Comparison of ENCODE assay signal across 1 cellular context in genomic region chr11:105612766-105613165, GRCh38.
TF ChIP-seq lines count a peak whose summit lies in the region.

No MANE protein-coding gene starts in this region.

TF ChIP-seq in WTC11, 78 proteins besides CTCF, POLR2A, EP300 and RAD21 (continued from another document):
- TF ChIP-seq ATF6 (CRISPR knock-in tag; IDR thresholded peaks at IDR 0.05) (no peak), CDX4 (CRISPR knock-in tag; IDR thresholded peaks at IDR 0.05; ENCODE audit: borderline replicate concordance) (no peak), JAZF1 (CRISPR knock-in tag; IDR thresholded peaks at IDR 0.05) (no peak), AR (CRISPR knock-in tag; IDR thresholded peaks at IDR 0.05) (no peak), OVOL2 (CRISPR knock-in tag; IDR thresholded peaks at IDR 0.05; ENCODE audit: borderline replicate concordance) (no peak), ZNF317 (CRISPR knock-in tag; IDR thresholded peaks at IDR 0.05; ENCODE audit: borderline replicate concordance, low read depth) (no peak), ZNF532 (CRISPR knock-in tag; IDR thresholded peaks at IDR 0.05; ENCODE audit: borderline replicate concordance) (no peak), FOXP4 (CRISPR knock-in tag; IDR thresholded peaks at IDR 0.05) (no peak), ZNF121 (CRISPR knock-in tag; IDR thresholded peaks at IDR 0.05) (no peak)
